Comparison of ENCODE assay signal across 18 cellular contexts in the genomic region with DNA sequence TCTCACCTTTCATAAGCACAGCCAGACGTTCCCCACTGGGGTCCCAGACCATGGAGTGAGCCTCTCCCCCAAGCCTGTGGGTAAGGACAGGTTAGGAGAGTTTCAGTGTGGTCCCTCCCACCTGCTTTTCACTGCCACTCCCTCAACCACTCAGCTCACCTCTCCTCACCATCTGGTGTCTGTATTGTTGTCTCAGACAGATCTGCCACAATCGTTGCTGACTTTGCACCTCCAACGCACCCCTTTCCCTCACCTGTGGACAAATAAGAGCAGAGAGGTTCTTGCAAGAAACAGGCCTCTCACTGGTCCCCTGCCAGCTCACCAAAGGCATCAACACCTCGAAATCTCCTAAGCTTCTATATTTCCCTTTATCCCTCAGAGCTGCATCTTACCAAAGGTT. TPM values are rescaled to one million over a fixed set of nuclear protein-coding genes. Genes with fewer than 3 reads are reported as not detected.
DNase-seq lines count a peak whose midpoint lies in the region; ATAC-seq, FAIRE-seq and TF ChIP-seq lines count a peak whose summit lies in the region.
"Had no signal": no experiment of that assay in that cellular context is flagged by ENCODE, and none has a peak within 500 bp of the region (broad histone marks: within the 10 kb centered on the region; RNA-seq: fewer than 3 reads in every experiment).

No MANE protein-coding gene starts in this region.

- no peak for DNase-seq in MCF 10A (ENCODE audit: unreplicated experiment)
- DNase-seq in mammary epithelial cell = no peak
- DNase-seq in RPMI8226 = peak; percentile 67
- no peak for DNase-seq in K562 (ENCODE audit: extremely low read depth in 1 of 4, low spot score in 3 of 4)
- no peak for DNase-seq in stimulated activated naive B cell treated with anti-CD40 and anti-IgM and Interleukin-4, amounts not matched to agents 10 μg/mL and 1 μg/mL and 100 μg/mL, for 72 hours
- no peak for DNase-seq in H7
- DNase-seq in activated CD4-positive, alpha-beta T cell treated with anti-CD3 and anti-CD28 coated beads for 1 hour = no peak
- DNase-seq in NCI-H187 (lab: John Stamatoyannopoulos, UW) = no peak
- DNase-seq: COR-L47, EL, Kasumi-1, NCI-H1436, NCI-H2029 treated with DMSO at 0.1 percent for 48 hours, NCI-H524 treated with DMSO at 0.1 percent for 48 hours, SIG-M5 had no signal

- no peaks in the 10 kb centered on the region for H3K4me1 ChIP-seq in mammary epithelial cell (ENCODE audit: insufficient read depth, low read length)
- H3K4me1 ChIP-seq in K562 (replicated peaks in 1 of 2; ENCODE audit: control insufficient read depth in 2 of 2, insufficient read depth in 2 of 2, low read length in 2 of 2) = peaks cover 14 to 17% of the 10 kb centered on the region in 2 experiments; a peak in 4 of 5 replicates

- H3K79me2 ChIP-seq in mammary epithelial cell (ENCODE audit: insufficient read depth, low read length) (peaks cover 4% of the 10 kb centered on the region), K562 (ENCODE audit: control insufficient read depth, insufficient read depth, low read length) (no peaks in the 10 kb centered on the region; the same call in 1 of the 3 replicates)

- H3K4me2 ChIP-seq in mammary epithelial cell (ENCODE audit: insufficient read depth, low read depth, low read length) (no peak overlapping the region), K562 (ENCODE audit: insufficient read depth, low read length) (no peak overlapping the region)

- H4K20me1 ChIP-seq in mammary epithelial cell (ENCODE audit: insufficient read depth, low read length) (no peaks in the 10 kb centered on the region), K562 (replicated peaks; ENCODE audit: control insufficient read depth, insufficient read depth, low read length) (no peaks in the 10 kb centered on the region)

- FAIRE-seq in K562 (lab: Jason Lieb, UNC) = no peak
- FAIRE-seq: RCC 7860 had no signal

- no peaks in the 10 kb centered on the region for H3K27me3 Mint-ChIP-seq in MCF 10A (ENCODE audit: insufficient read depth, unreplicated experiment)
- H3K27me3 Mint-ChIP-seq in stimulated activated naive B cell treated with anti-CD40 and anti-IgM and Interleukin-4, amounts not matched to agents 10 μg/mL and 1 μg/mL and 100 μg/mL, for 72 hours = no peaks in the 10 kb centered on the region

- no peak for TF ChIP-seq POLR2A in K562 (conservative IDR thresholded peaks at IDR 0.05)

- H3K9me1 ChIP-seq in K562 (ENCODE audit: control insufficient read depth, insufficient read depth, low read length) = peaks cover 3% of the 10 kb centered on the region

- H3K36me3 Mint-ChIP-seq in MCF 10A (ENCODE audit: insufficient read depth, unreplicated experiment) = peaks cover 36% of the 10 kb centered on the region
- peaks cover 31 to 45% of the 10 kb centered on the region in 2 donors for H3K36me3 Mint-ChIP-seq in stimulated activated naive B cell treated with anti-CD40 and anti-IgM and Interleukin-4, amounts not matched to agents 10 μg/mL and 1 μg/mL and 100 μg/mL, for 72 hours

- POLR2A ChIA-PET in MCF 10A (lab: Yijun Ruan, JAX) = interaction anchor here (0.6 to 1.6 kb wide), 4 partner anchors 9 to 209 kb away, joined by 3 to 10 read pairs (median 4); a partner anchor contains a TSS
- POLR2A ChIA-PET in K562 (lab: Yijun Ruan, JAX) = interaction anchor here (0.6 to 2.3 kb wide), 6 partner anchors 9 to 90 kb away, joined by 3 to 12 read pairs (median 5); a partner anchor contains a TSS

- no peak overlapping the region for H3K27ac ChIP-seq in mammary epithelial cell (ENCODE audit: insufficient read depth, low read depth, low read length)
- peak overlapping the region; percentile 70; the same call in 2 of the 3 replicates for H3K27ac ChIP-seq in K562 (ENCODE audit: extremely low read depth, low read depth, low read length)

- H2AFZ ChIP-seq in mammary epithelial cell (ENCODE audit: low read depth, low read length) (no peak overlapping the region), K562 (ENCODE audit: low read depth, low read length) (no peak overlapping the region)

- H3K9me3 ChIP-seq in mammary epithelial cell (replicated peaks; ENCODE audit: insufficient read depth, low read length) (no peaks in the 10 kb centered on the region), K562 (replicated peaks; ENCODE audit: control insufficient read depth, insufficient read depth, low read depth, low read length) (no peaks in the 10 kb centered on the region)

- CTCF ChIA-PET in MCF 10A (lab: Yijun Ruan, JAX) = interaction anchor here (1.1 to 4.8 kb wide), 2 partner anchors 12 to 44 kb away, joined by 4 to 38 read pairs; a partner anchor contains a TSS
- CTCF ChIA-PET in mammary epithelial cell (lab: Charles Lee; ENCODE audit: low non-redundant PET) = interaction anchor here (0.6 kb wide), 1 partner anchor 113 kb away, joined by 8 read pairs; no protein-coding TSS in a partner anchor
- CTCF ChIA-PET in K562 (lab: Yijun Ruan, JAX; ENCODE audit: low intra/inter-chr PET ratio) = no interaction called here

- no peak overlapping the region for H3K4me3 Mint-ChIP-seq in MCF 10A (ENCODE audit: unreplicated experiment)
- H3K4me3 Mint-ChIP-seq in stimulated activated naive B cell treated with anti-CD40 and anti-IgM and Interleukin-4, amounts not matched to agents 10 μg/mL and 1 μg/mL and 100 μg/mL, for 72 hours = no peak overlapping the region

- no peaks in the 10 kb centered on the region for H3K4me1 Mint-ChIP-seq in MCF 10A (ENCODE audit: insufficient read depth, unreplicated experiment)
- H3K4me1 Mint-ChIP-seq in stimulated activated naive B cell treated with anti-CD40 and anti-IgM and Interleukin-4, amounts not matched to agents 10 μg/mL and 1 μg/mL and 100 μg/mL, for 72 hours = peaks cover 3 to 5% of the 10 kb centered on the region in 2 donors

- H3K4me3 ChIP-seq in mammary epithelial cell (replicated peaks in 1 of 3; ENCODE audit: insufficient read depth in 1 of 3, low read depth in 2 of 3, low read length in 3 of 3) (no peak overlapping the region), K562 (no peak overlapping the region), H7 (ENCODE audit: insufficient read depth, low read depth, low read length) (no peak overlapping the region)

- H3K9ac ChIP-seq in mammary epithelial cell (ENCODE audit: insufficient read depth, low read length) = no peak overlapping the region
- H3K9ac ChIP-seq in K562 (ENCODE audit: insufficient read depth in 1 of 2, low read depth in 2 of 2, low read length in 2 of 2) = peak overlapping the region in 1 of 2 experiments; percentile 74; a peak in 1 of 4 replicates

- in situ Hi-C loops in mammary epithelial cell (cut with MboI; ENCODE audit: low sequenced_read_pairs in 2 of 2) = no loop called here
- in situ Hi-C loops in K562 (cut with MboI) = no loop called here

- TF ChIP-seq CTCF in MCF 10A (IDR thresholded peaks at IDR 0.05; ENCODE audit: unreplicated experiment) = no peak
- TF ChIP-seq CTCF in mammary epithelial cell (conservative IDR thresholded peaks at IDR 0.05 in 1 of 2, IDR thresholded peaks at IDR 0.05 in 1 of 2; ENCODE audit: extremely low read depth in 1 of 2, insufficient read depth in 1 of 2, low read depth in 1 of 2, low read length in 2 of 2) = no peak
- no peak for TF ChIP-seq CTCF in K562 (IDR thresholded peaks at IDR 0.05 in 2 of 3, conservative IDR thresholded peaks at IDR 0.05 in 1 of 3; ENCODE audit: insufficient read depth in 2 of 3, low read depth in 1 of 3, low read length in 3 of 3)

- H3K36me3 ChIP-seq in mammary epithelial cell (ENCODE audit: insufficient read depth, low read length) (peaks cover 5% of the 10 kb centered on the region), K562 (ENCODE audit: control insufficient read depth, insufficient read depth, low read length) (peaks cover 56% of the 10 kb centered on the region), H7 (replicated peaks; ENCODE audit: control insufficient read depth, insufficient read depth, low read length) (peaks cover 35% of the 10 kb centered on the region)

- no TSS peak for BruUV-seq in MCF 10A (replicated peaks; lab: Mats Ljungman, UMichigan)
- BruUV-seq in mammary epithelial cell (replicated peaks; lab: Mats Ljungman, UMichigan) = no TSS peak
- no TSS peak for BruUV-seq in K562 (replicated peaks; lab: Mats Ljungman, UMichigan)

- no peak for ATAC-seq in K562
- ATAC-seq in stimulated activated naive B cell treated with anti-CD40 and anti-IgM and Interleukin-4, amounts not matched to agents 10 μg/mL and 1 μg/mL and 100 μg/mL, for 72 hours (replicated peaks) = no peak

- no peak for TF ChIP-seq RAD21 in K562 (CRISPR knock-in tag; conservative IDR thresholded peaks at IDR 0.05 in 1 of 2, IDR thresholded peaks at IDR 0.05 in 1 of 2)

- WGBS in mammary epithelial cell (ENCODE audit: low coverage, missing lambda C conversion rate) = 74% methylated on average over 4 of the region's 4 CpGs
- WGBS in K562 (ENCODE audit: insufficient coverage, low coverage, missing lambda C conversion rate) = 72% methylated on average over 4 of the region's 4 CpGs

- dilution Hi-C loops in mammary epithelial cell (cut with HindIII; ENCODE audit: low sequenced_read_pairs) = loop anchor here (5.0 kb wide), 2 partner anchors 34 to 74 kb away; a partner anchor contains a TSS

- H3K27ac Mint-ChIP-seq in MCF 10A (ENCODE audit: low read depth, unreplicated experiment) = peak overlapping the region; percentile 86
- H3K27ac Mint-ChIP-seq in stimulated activated naive B cell treated with anti-CD40 and anti-IgM and Interleukin-4, amounts not matched to agents 10 μg/mL and 1 μg/mL and 100 μg/mL, for 72 hours = peak overlapping the region; percentile 73

- intact Hi-C loops in MCF 10A (cut with micrococcal nuclease) = no loop called here
- intact Hi-C loops in mammary epithelial cell (cut with micrococcal nuclease) = no loop called here
- intact Hi-C loops in K562 (cut with micrococcal nuclease) = no loop called here

- no peaks in the 10 kb centered on the region for H3K9me3 Mint-ChIP-seq in MCF 10A (ENCODE audit: unreplicated experiment)
- H3K9me3 Mint-ChIP-seq in stimulated activated naive B cell treated with anti-CD40 and anti-IgM and Interleukin-4, amounts not matched to agents 10 μg/mL and 1 μg/mL and 100 μg/mL, for 72 hours = no peaks in the 10 kb centered on the region

- TF ChIP-seq EP300 in K562 (IDR thresholded peaks at IDR 0.05; ENCODE audit: low read length) = no peak

- H3K27me3 ChIP-seq in mammary epithelial cell (ENCODE audit: insufficient read depth, low read length) (no peaks in the 10 kb centered on the region), K562 (ENCODE audit: control insufficient read depth in 2 of 2, insufficient read depth in 2 of 2, low read length in 2 of 2) (no peaks in the 10 kb centered on the region), H7 (ENCODE audit: control insufficient read depth, insufficient read depth, low read length) (no peaks in the 10 kb centered on the region)

RNA-seq across cellular contexts. Expression of a gene that starts 8.8 kb away (rescaled TPM):
- total RNA-seq in MCF 10A (2022) (79.8 and 80.9 TPM in 2 replicates), mammary epithelial cell (10 to 100 TPM; 29.5 to 61.9 TPM), K562 (2014; rRNA removed) (1.8 and 2.9 TPM in 2 replicates), K562 (2014; rRNA removed; fragmentation: Illumina TruSeq; extraction: Trizol) (0.86 and 1.1 TPM in 2 replicates), K562 (2015; rRNA removed; fragmentation: Illumina TruSeq; extraction: Trizol) (3.0 and 3.3 TPM in 2 replicates), K562 (2021) (3.9 and 4.6 TPM in 2 replicates)
- polyA plus RNA-seq in mammary epithelial cell (50.9 TPM), K562 (2011; rRNA removed) (3.0 and 7.2 TPM in 2 replicates), K562 (2014; fragmentation: Illumina TruSeq; extraction: Trizol) (1.7 and 2.1 TPM in 2 replicates), K562 (2014; fragmentation: Nextera tagmentation; extraction: Ambion mirVana) (1 to 10 TPM in 1 of 2 experiments, under 1 TPM in 1; 0.45 to 1.3 TPM), K562 (2014; rRNA removed) (4.9 and 5.6 TPM in 2 replicates)
- polyA minus RNA-seq in mammary epithelial cell = 31.3 TPM
- 23.2 and 63.0 TPM in 2 replicates for total RNA-seq in K562 (2011; cell fraction: chromatin; rRNA removed; ENCODE audit: low replicate concordance)
- 28.3 and 35.0 TPM in 2 replicates for total RNA-seq in K562 (2011; cell fraction: nucleolus; rRNA removed)
- 24.2 and 34.6 TPM in 2 replicates for total RNA-seq in K562 (2011; cell fraction: nucleoplasm; rRNA removed)
- 2.8 and 4.9 TPM in 2 replicates for polyA plus RNA-seq in K562 (2011; cell fraction: cytosol; rRNA removed)
- 39.1 and 39.9 TPM in 2 replicates for polyA plus RNA-seq in K562 (2011; cell fraction: nucleus; rRNA removed)
- polyA plus RNA-seq in K562 (2012) = 2.3 and 8.9 TPM in 2 replicates
- polyA minus RNA-seq in K562 (2011; rRNA and poly(A)+ RNA removed) = 3.0 and 4.4 TPM in 2 replicates
- polyA minus RNA-seq in K562 (2011; cell fraction: cytosol; rRNA and poly(A)+ RNA removed) = 2.0 and 4.0 TPM in 2 replicates
- polyA minus RNA-seq in K562 (2011; cell fraction: nucleus; rRNA and poly(A)+ RNA removed) = 8.6 and 11.4 TPM in 2 replicates
- 74.2 and 98.0 TPM in 2 replicates for total RNA-seq in H7 (2014; rRNA removed; shearing (Covaris generic))

RNA-seq across cellular contexts. Expression of a gene that starts 12.9 kb away (rescaled TPM):
- total RNA-seq in MCF 10A (2022) = 205 and 229 TPM in 2 replicates
- total RNA-seq in mammary epithelial cell = 100 to 1,000 TPM; 162 to 187 TPM
- 581 TPM for polyA plus RNA-seq in mammary epithelial cell
- polyA minus RNA-seq in mammary epithelial cell = 173 TPM
- total RNA-seq in K562 (2011; cell fraction: chromatin; rRNA removed; ENCODE audit: low replicate concordance) = 274 and 406 TPM in 2 replicates
- 346 and 363 TPM in 2 replicates for total RNA-seq in K562 (2011; cell fraction: nucleolus; rRNA removed)
- total RNA-seq in K562 (2011; cell fraction: nucleoplasm; rRNA removed) = 389 and 520 TPM in 2 replicates
- 395 and 475 TPM in 2 replicates for total RNA-seq in K562 (2014; rRNA removed)
- 742 and 748 TPM in 2 replicates for total RNA-seq in K562 (2014; rRNA removed; fragmentation: Illumina TruSeq; extraction: Trizol)
- 576 and 603 TPM in 2 replicates for total RNA-seq in K562 (2015; rRNA removed; fragmentation: Illumina TruSeq; extraction: Trizol)
- 361 and 366 TPM in 2 replicates for total RNA-seq in K562 (2021)
- 988 and 1,156 TPM in 2 replicates for polyA plus RNA-seq in K562 (2011; rRNA removed)
- 581 and 1,108 TPM in 2 replicates for polyA plus RNA-seq in K562 (2011; cell fraction: cytosol; rRNA removed)
- 677 and 1,297 TPM in 2 replicates for polyA plus RNA-seq in K562 (2011; cell fraction: nucleus; rRNA removed)
- 482 and 595 TPM in 2 replicates for polyA plus RNA-seq in K562 (2012)
- 540 and 563 TPM in 2 replicates for polyA plus RNA-seq in K562 (2014; fragmentation: Illumina TruSeq; extraction: Trizol)
- 1,000 to 10,000 TPM; 1,505 to 1,636 TPM for polyA plus RNA-seq in K562 (2014; fragmentation: Nextera tagmentation; extraction: Ambion mirVana)
- polyA plus RNA-seq in K562 (2014; rRNA removed) = 707 and 867 TPM in 2 replicates
- 355 and 476 TPM in 2 replicates for polyA minus RNA-seq in K562 (2011; rRNA and poly(A)+ RNA removed)
- polyA minus RNA-seq in K562 (2011; cell fraction: cytosol; rRNA and poly(A)+ RNA removed) = 76.3 and 107 TPM in 2 replicates
- 102 and 229 TPM in 2 replicates for polyA minus RNA-seq in K562 (2011; cell fraction: nucleus; rRNA and poly(A)+ RNA removed)
- total RNA-seq in H7 (2014; rRNA removed; shearing (Covaris generic)) = 242 and 304 TPM in 2 replicates

RNA-seq across cellular contexts. Expression of a gene that starts 13.1 kb away (rescaled TPM):
- total RNA-seq in MCF 10A (2022) (52.7 and 60.5 TPM in 2 replicates), mammary epithelial cell (10 to 100 TPM; 29.2 to 45.4 TPM), K562 (2014; rRNA removed) (81.8 and 106 TPM in 2 replicates), K562 (2014; rRNA removed; fragmentation: Illumina TruSeq; extraction: Trizol) (45.1 and 51.9 TPM in 2 replicates), K562 (2015; rRNA removed; fragmentation: Illumina TruSeq; extraction: Trizol) (79.8 and 81.1 TPM in 2 replicates), K562 (2021) (103 and 106 TPM in 2 replicates)
- polyA plus RNA-seq in mammary epithelial cell (58.3 TPM), K562 (2011; rRNA removed) (80.5 and 110 TPM in 2 replicates), K562 (2014; fragmentation: Illumina TruSeq; extraction: Trizol) (99.6 and 119 TPM in 2 replicates), K562 (2014; fragmentation: Nextera tagmentation; extraction: Ambion mirVana) (100 to 1,000 TPM; 124 to 157 TPM), K562 (2014; rRNA removed) (95.9 and 103 TPM in 2 replicates)
- 84.3 TPM for polyA minus RNA-seq in mammary epithelial cell
- total RNA-seq in K562 (2011; cell fraction: chromatin; rRNA removed; ENCODE audit: low replicate concordance) = 123 and 253 TPM in 2 replicates
- 149 and 151 TPM in 2 replicates for total RNA-seq in K562 (2011; cell fraction: nucleolus; rRNA removed)
- 129 and 138 TPM in 2 replicates for total RNA-seq in K562 (2011; cell fraction: nucleoplasm; rRNA removed)
- 148 and 158 TPM in 2 replicates for polyA plus RNA-seq in K562 (2011; cell fraction: cytosol; rRNA removed)
- 427 and 439 TPM in 2 replicates for polyA plus RNA-seq in K562 (2011; cell fraction: nucleus; rRNA removed)
- polyA plus RNA-seq in K562 (2012) = 85.9 and 108 TPM in 2 replicates
- 91.3 and 115 TPM in 2 replicates for polyA minus RNA-seq in K562 (2011; rRNA and poly(A)+ RNA removed)
- 75.9 and 85.9 TPM in 2 replicates for polyA minus RNA-seq in K562 (2011; cell fraction: cytosol; rRNA and poly(A)+ RNA removed)
- 62.5 and 105 TPM in 2 replicates for polyA minus RNA-seq in K562 (2011; cell fraction: nucleus; rRNA and poly(A)+ RNA removed)
- total RNA-seq in H7 (2014; rRNA removed; shearing (Covaris generic)) = 131 and 137 TPM in 2 replicates

RNA-seq across cellular contexts. Expression of a gene that starts 27.9 kb away (rescaled TPM):
- total RNA-seq in MCF 10A (2022) (not detected in 2 replicates), mammary epithelial cell (not detected), K562 (2014; rRNA removed) (not detected in 2 replicates), K562 (2014; rRNA removed; fragmentation: Illumina TruSeq; extraction: Trizol) (not detected in 2 replicates), K562 (2015; rRNA removed; fragmentation: Illumina TruSeq; extraction: Trizol) (not detected in 2 replicates), K562 (2021) (not detected in 2 replicates)
- polyA plus RNA-seq in mammary epithelial cell (not detected), K562 (2011; rRNA removed) (0.03 and 0.04 TPM in 2 replicates), K562 (2014; fragmentation: Illumina TruSeq; extraction: Trizol) (not detected in 2 replicates), K562 (2014; fragmentation: Nextera tagmentation; extraction: Ambion mirVana) (not detected), K562 (2014; rRNA removed) (not detected in 2 replicates)
- not detected for polyA minus RNA-seq in mammary epithelial cell
- total RNA-seq in K562 (2011; cell fraction: chromatin; rRNA removed; ENCODE audit: low replicate concordance) = not detected in 2 replicates
- total RNA-seq in K562 (2011; cell fraction: nucleolus; rRNA removed) = not detected in 2 replicates
- total RNA-seq in K562 (2011; cell fraction: nucleoplasm; rRNA removed) = not detected in 2 replicates
- 0.04 TPM in 1 of 2 replicates, not detected in the other for polyA plus RNA-seq in K562 (2011; cell fraction: cytosol; rRNA removed)
- polyA plus RNA-seq in K562 (2011; cell fraction: nucleus; rRNA removed) = 0.04 TPM in 1 of 2 replicates, not detected in the other
- 0.04 and 0.07 TPM in 2 replicates for polyA plus RNA-seq in K562 (2012)
- polyA minus RNA-seq in K562 (2011; rRNA and poly(A)+ RNA removed) = not detected in 2 replicates
- polyA minus RNA-seq in K562 (2011; cell fraction: cytosol; rRNA and poly(A)+ RNA removed) = not detected in 2 replicates
- not detected in 2 replicates for polyA minus RNA-seq in K562 (2011; cell fraction: nucleus; rRNA and poly(A)+ RNA removed)
- 0.14 and 0.44 TPM in 2 replicates for total RNA-seq in H7 (2014; rRNA removed; shearing (Covaris generic))
- total RNA-seq: A673, H4 had no signal

RNA-seq across cellular contexts. Expression of a gene that starts 40.2 kb away (rescaled TPM):
- total RNA-seq in MCF 10A (2022) (9.8 and 12.1 TPM in 2 replicates), mammary epithelial cell (10 to 100 TPM in 1 of 2 donors, under 1 TPM in 1; 0.67 to 19.7 TPM), K562 (2014; rRNA removed) (18.7 and 22.9 TPM in 2 replicates), K562 (2014; rRNA removed; fragmentation: Illumina TruSeq; extraction: Trizol) (8.8 and 10.3 TPM in 2 replicates), K562 (2015; rRNA removed; fragmentation: Illumina TruSeq; extraction: Trizol) (18.8 and 19.0 TPM in 2 replicates), K562 (2021) (47.9 and 55.0 TPM in 2 replicates)
- polyA plus RNA-seq in mammary epithelial cell (10.0 TPM), K562 (2011; rRNA removed) (17.3 and 26.6 TPM in 2 replicates), K562 (2014; fragmentation: Illumina TruSeq; extraction: Trizol) (29.0 and 29.5 TPM in 2 replicates), K562 (2014; fragmentation: Nextera tagmentation; extraction: Ambion mirVana) (1 to 10 TPM; 1.2 to 1.6 TPM), K562 (2014; rRNA removed) (19.4 and 23.9 TPM in 2 replicates)
- 62.4 TPM for polyA minus RNA-seq in mammary epithelial cell
- total RNA-seq in K562 (2011; cell fraction: chromatin; rRNA removed; ENCODE audit: low replicate concordance) = 92.5 and 189 TPM in 2 replicates
- total RNA-seq in K562 (2011; cell fraction: nucleolus; rRNA removed) = 92.7 and 104 TPM in 2 replicates
- total RNA-seq in K562 (2011; cell fraction: nucleoplasm; rRNA removed) = 92.8 and 98.3 TPM in 2 replicates
- 15.8 and 25.6 TPM in 2 replicates for polyA plus RNA-seq in K562 (2011; cell fraction: cytosol; rRNA removed)
- 88.4 and 110 TPM in 2 replicates for polyA plus RNA-seq in K562 (2011; cell fraction: nucleus; rRNA removed)
- polyA plus RNA-seq in K562 (2012) = 20.9 and 21.3 TPM in 2 replicates
- polyA minus RNA-seq in K562 (2011; rRNA and poly(A)+ RNA removed) = 26.7 and 29.4 TPM in 2 replicates
- polyA minus RNA-seq in K562 (2011; cell fraction: cytosol; rRNA and poly(A)+ RNA removed) = 16.5 and 18.8 TPM in 2 replicates
- 32.0 and 40.3 TPM in 2 replicates for polyA minus RNA-seq in K562 (2011; cell fraction: nucleus; rRNA and poly(A)+ RNA removed)
- total RNA-seq in H7 (2014; rRNA removed; shearing (Covaris generic)) = 43.6 and 46.2 TPM in 2 replicates
